In the genomic region with DNA sequence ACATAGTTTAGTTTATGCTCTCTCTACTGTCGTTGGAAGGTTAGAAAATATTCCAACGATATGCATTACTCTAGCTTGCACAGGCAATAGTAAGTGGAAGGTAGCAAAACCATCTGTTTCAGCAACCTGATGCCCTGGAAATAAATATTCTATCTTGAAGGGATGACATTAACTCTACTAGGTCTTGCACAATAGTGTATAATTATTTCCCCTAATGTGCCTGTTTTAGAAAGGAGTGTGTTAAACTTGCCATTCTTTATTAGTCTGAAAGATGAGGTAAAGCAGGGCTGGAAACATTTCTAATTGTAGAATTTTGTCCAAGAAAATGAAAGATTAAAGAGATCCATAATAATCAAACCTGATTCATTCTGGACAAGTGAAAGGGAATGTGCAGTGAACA, we compare ENCODE assay signal across 27 cellular contexts.
"Had no signal": no experiment of that assay in that cellular context is flagged by ENCODE, and none has a peak within 500 bp of the region (broad histone marks: within the 10 kb centered on the region; RNA-seq: fewer than 3 reads in every experiment).

No MANE protein-coding gene starts in this region.

- H3K27ac ChIP-seq: stomach, suprapubic skin, testis, thoracic aorta, thyroid gland, tibial artery, tibial nerve, transverse colon, upper lobe of left lung, upper lobe of right lung, uterus, vagina had no signal

- H3K4me3 ChIP-seq: stomach, suprapubic skin, testis, thoracic aorta, thyroid gland, tibial artery, tibial nerve, transverse colon, upper lobe of left lung, upper lobe of right lung, uterus, vagina had no signal

- H3K9me3 ChIP-seq: stomach, suprapubic skin, testis, thoracic aorta, thyroid gland, tibial artery, tibial nerve, transverse colon, upper lobe of left lung, upper lobe of right lung, uterus, vagina had no signal

- FAIRE-seq: urothelium cell line had no signal

- H3K36me3 ChIP-seq: stomach, suprapubic skin, thoracic aorta, thyroid gland, tibial artery, tibial nerve, transverse colon, upper lobe of left lung, upper lobe of right lung, uterus, vagina had no signal

- H3K4me1 ChIP-seq: suprapubic skin, testis, uterus had no signal

- ATAC-seq: stimulated activated effector memory CD8-positive, alpha-beta T cell treated with anti-CD3 and anti-CD28 coated beads, Interleukin-12 subunit alpha, Interleukin-12 subunit beta, amount 100 ng/mL, for 72 hours; stimulated activated memory B cell treated with anti-CD40 and anti-IgM and Interleukin-4, amounts not matched to agents 10 μg/mL and 1 μg/mL and 100 μg/mL, for 72 hours; stimulated activated naive B cell treated with anti-CD40 and anti-IgM and Interleukin-4, amounts not matched to agents 10 μg/mL and 1 μg/mL and 100 μg/mL, for 72 hours; stimulated activated naive CD8-positive, alpha-beta T cell treated with anti-CD3 and anti-CD28 coated beads, Interleukin-15, amount 100 ng/mL, for 72 hours; stimulated activated naive CD8-positive, alpha-beta T cell treated with anti-CD3 and anti-CD28 coated beads, Interleukin-15, Interleukin-2, amounts not matched to agents 100 U/mL and 50 U/mL, for 24 hours; upper lobe of right lung had no signal

- H3K27me3 ChIP-seq: stomach, suprapubic skin, testis, thyroid gland, tibial artery, tibial nerve, transverse colon, upper lobe of left lung, upper lobe of right lung, uterus, vagina had no signal

- DNase-seq: stimulated activated CD4-positive, alpha-beta T cell treated with anti-CD3 and anti-CD28 coated beads, Interleukin-2, amount 100 ng/mL, for 48 hours; stimulated activated CD4-positive, alpha-beta T cell treated with anti-CD3 and anti-CD28 coated beads, Interleukin-4, amount 100 ng/mL, for 1 hour; stimulated activated CD4-positive, alpha-beta T cell treated with anti-CD3 and anti-CD28 coated beads, Interleukin-4, amount 100 ng/mL, for 24 hours; stimulated activated CD4-positive, alpha-beta T cell treated with anti-CD3 and anti-CD28 coated beads, Interleukin-4, amount 100 ng/mL, for 4 hours; stimulated activated CD8-positive, alpha-beta memory T cell treated with anti-CD3 and anti-CD28 coated beads, Interleukin-4, amount 100 ng/mL, for 48 hours; stimulated activated naive B cell treated with anti-CD40 and anti-IgM and Interleukin-4, amounts not matched to agents 10 μg/mL and 1 μg/mL and 100 μg/mL, for 72 hours; stimulated activated naive CD4-positive, alpha-beta T cell; stimulated activated naive CD4-positive, alpha-beta T cell treated with Interleukin-2 at 50 U/mL for 16 hours; stimulated activated naive CD8-positive, alpha-beta T cell treated with anti-CD3 and anti-CD28 coated beads, Interleukin-15, amount 100 ng/mL, for 72 hours; stimulated activated naive CD8-positive, alpha-beta T cell treated with anti-CD3 and anti-CD28 coated beads, Interleukin-15, Interleukin-2, amounts not matched to agents 100 U/mL and 50 U/mL, for 24 hours; stomach; substantia nigra; testis; thyroid gland; tibial artery; transverse colon; trophoblast cell; upper lobe of left lung; upper lobe of right lung; uterus had no signal
